16 cellular contexts compared by ENCODE assay signal in genomic region chr13:44048326-44048725, GRCh38.
DNase-seq lines count a peak whose midpoint lies in the region; ATAC-seq, FAIRE-seq and TF ChIP-seq lines count a peak whose summit lies in the region.
"Had no signal": no experiment of that assay in that cellular context is flagged by ENCODE, and none has a peak within 500 bp of the region (broad histone marks: within the 10 kb centered on the region; RNA-seq: fewer than 3 reads in every experiment).

No MANE protein-coding gene starts in this region.

- H3K4me3 Mint-ChIP-seq in stimulated activated naive CD8-positive, alpha-beta T cell treated with anti-CD3 and anti-CD28 coated beads, Interleukin-15, amount 100 ng/mL, for 72 hours, result no peak overlapping the region
- H3K4me3 Mint-ChIP-seq: activated B cell treated with CpG ODN at 0.5 μM for 24 hours; CD4-positive, alpha-beta memory T cell; stimulated activated memory B cell treated with anti-CD40 and anti-IgM and Interleukin-4, amounts not matched to agents 10 μg/mL and 1 μg/mL and 100 μg/mL, for 72 hours had no signal

- no peak for TF ChIP-seq POLR2A in H54 (IDR thresholded peaks at IDR 0.05; ENCODE audit: low read depth, low read length)

- H3K4me1 Mint-ChIP-seq in stimulated activated naive CD8-positive, alpha-beta T cell treated with anti-CD3 and anti-CD28 coated beads, Interleukin-15, amount 100 ng/mL, for 72 hours, result no peaks in the 10 kb centered on the region
- H3K4me1 Mint-ChIP-seq: activated B cell treated with CpG ODN at 0.5 μM for 24 hours; CD4-positive, alpha-beta memory T cell; stimulated activated memory B cell treated with anti-CD40 and anti-IgM and Interleukin-4, amounts not matched to agents 10 μg/mL and 1 μg/mL and 100 μg/mL, for 72 hours had no signal

- TF ChIP-seq RAD21 in Ishikawa (IDR thresholded peaks at IDR 0.05; ENCODE audit: low read depth), result peak; percentile 69

- no peak overlapping the region for H3K4me3 ChIP-seq in fibroblast of the aortic adventitia (ENCODE audit: low read depth, low read length)
- H3K4me3 ChIP-seq: HAP-1, lung had no signal

- no peaks in the 10 kb centered on the region for H3K9me3 Mint-ChIP-seq in stimulated activated naive CD8-positive, alpha-beta T cell treated with anti-CD3 and anti-CD28 coated beads, Interleukin-15, amount 100 ng/mL, for 72 hours
- H3K9me3 Mint-ChIP-seq: activated B cell treated with CpG ODN at 0.5 μM for 24 hours; CD4-positive, alpha-beta memory T cell; stimulated activated memory B cell treated with anti-CD40 and anti-IgM and Interleukin-4, amounts not matched to agents 10 μg/mL and 1 μg/mL and 100 μg/mL, for 72 hours had no signal

- peaks cover 38% of the 10 kb centered on the region for H3K27me3 Mint-ChIP-seq in stimulated activated naive CD8-positive, alpha-beta T cell treated with anti-CD3 and anti-CD28 coated beads, Interleukin-15, amount 100 ng/mL, for 72 hours

- FAIRE-seq in H54 (lab: Jason Lieb, UNC), result no peak

- TF ChIP-seq CTCF in fibroblast of the aortic adventitia (IDR thresholded peaks at IDR 0.05; ENCODE audit: insufficient read depth, low read length), result peak; percentile 25

- no peak overlapping the region for H3K27ac Mint-ChIP-seq in stimulated activated naive CD8-positive, alpha-beta T cell treated with anti-CD3 and anti-CD28 coated beads, Interleukin-15, amount 100 ng/mL, for 72 hours
- H3K27ac Mint-ChIP-seq: activated B cell treated with CpG ODN at 0.5 μM for 24 hours; CD4-positive, alpha-beta memory T cell; stimulated activated memory B cell treated with anti-CD40 and anti-IgM and Interleukin-4, amounts not matched to agents 10 μg/mL and 1 μg/mL and 100 μg/mL, for 72 hours had no signal

- ATAC-seq in GM21576 (IDR thresholded peaks at IDR 0.05; ENCODE audit: unreplicated experiment), result no peak
- no peak for ATAC-seq in stimulated activated naive CD8-positive, alpha-beta T cell treated with anti-CD3 and anti-CD28 coated beads, Interleukin-15, amount 100 ng/mL, for 72 hours
- ATAC-seq: stimulated activated memory B cell treated with anti-CD40 and anti-IgM and Interleukin-4, amounts not matched to agents 10 μg/mL and 1 μg/mL and 100 μg/mL, for 72 hours had no signal

- TF ChIP-seq EP300 in Ishikawa (IDR thresholded peaks at IDR 0.05; ENCODE audit: borderline replicate concordance), result no peak

- DNase-seq in DMS53 (lab: John Stamatoyannopoulos, UW) (peak; percentile 62), RPMI7951 (ENCODE audit: low read depth) (peak; percentile 51), fibroblast of the aortic adventitia (ENCODE audit: low read depth) (peak; percentile 26), ureter (ENCODE audit: low spot score) (no peak), H54 (ENCODE audit: insufficient read length, low spot score) (no peak)
- DNase-seq in stimulated activated naive CD8-positive, alpha-beta T cell treated with anti-CD3 and anti-CD28 coated beads, Interleukin-15, amount 100 ng/mL, for 72 hours, result no peak
- DNase-seq: activated B cell treated with CpG ODN at 0.5 μM for 24 hours; activated T-cell treated with anti-CD3 and anti-CD28 coated beads, Interleukin-2, amount 50 U/mL, for 1 hour; CD4-positive, alpha-beta memory T cell; effector CD4-positive, alpha-beta T cell; NCI-H2029 treated with DMSO at 0.1 percent for 48 hours had no signal

TF ChIP-seq in Ishikawa, 13 proteins besides CTCF, POLR2A, EP300 and RAD21:
- TF ChIP-seq CREB1 (IDR thresholded peaks at IDR 0.05; ENCODE audit: low read depth) (no peak), EGR1 (IDR thresholded peaks at IDR 0.05) (no peak), NFIC (IDR thresholded peaks at IDR 0.05) (no peak), MAX (IDR thresholded peaks at IDR 0.05) (no peak), REST (IDR thresholded peaks at IDR 0.05; ENCODE audit: low read depth) (no peak), YY1 (IDR thresholded peaks at IDR 0.05; ENCODE audit: low read depth) (no peak), CEBPB (IDR thresholded peaks at IDR 0.05) (no peak), FOXM1 (IDR thresholded peaks at IDR 0.05; ENCODE audit: borderline replicate concordance, low read depth) (no peak), ZBTB7A (IDR thresholded peaks at IDR 0.05; ENCODE audit: low read depth) (no peak)

Comparison
In these comparisons a context has a peak if more than half of its experiments do, and no peak if none do; other contexts are left out.
1. DNase-seq: peak in DMS53 (single experiment), RPMI7951 (single experiment) and fibroblast of the aortic adventitia (single experiment); none in ureter (single experiment), H54 (single experiment) and stimulated activated naive CD8-positive, alpha-beta T cell treated with anti-CD3 and anti-CD28 coated beads, Interleukin-15, amount 100 ng/mL, for 72 hours (0 of 2).